17 cellular contexts compared by ENCODE assay signal in genomic region chr14:102056694-102057442, GRCh38. TPM values are rescaled to one million over a fixed set of nuclear protein-coding genes. Genes with fewer than 3 reads are reported as not detected.
A peak's percentile ranks its signal among the peaks of the same experiment; 100 is the strongest.
DNase-seq lines count a peak whose midpoint lies in the region; ATAC-seq, FAIRE-seq and TF ChIP-seq lines count a peak whose summit lies in the region.
"Had no signal": no experiment of that assay in that cellular context is flagged by ENCODE, and none has a peak within 500 bp of the region (broad histone marks: within the 10 kb centered on the region; RNA-seq: fewer than 3 reads in every experiment).

No MANE protein-coding gene starts in this region.

- peaks cover 8% of the 10 kb centered on the region for H4K20me1 ChIP-seq in astrocyte (ENCODE audit: insufficient read depth, low read length)
- H4K20me1 ChIP-seq in HepG2 (ENCODE audit: insufficient read depth, low read length): no peaks in the 10 kb centered on the region

- H3K36me3 Mint-ChIP-seq in astrocyte (ENCODE audit: low read depth, unreplicated experiment): peaks cover 16% of the 10 kb centered on the region

- in situ Hi-C loops in HepG2 (cut with HindIII; ENCODE audit: extremely low pct_ligation_motif_present, low pct_unique_long_range_greater_than_20kb): no loop called here
- in situ Hi-C loops in GM13977 (cut with MboI; ENCODE audit: low pct_unique_long_range_greater_than_20kb, low sequenced_read_pairs, unreplicated experiment): no loop called here

- peak overlapping the region; percentile 80 for H3K27ac Mint-ChIP-seq in astrocyte (ENCODE audit: unreplicated experiment)

- CTCF ChIA-PET in HEK293 (lab: Yijun Ruan, JAX) (no interaction called here), HepG2 (lab: Yijun Ruan, JAX; ENCODE audit: low intra/inter-chr PET ratio, low total read pairs) (no interaction called here)

- H3K9me3 ChIP-seq in HEK293 (ENCODE audit: control insufficient read depth, insufficient read depth, low read depth, low read length) (no peaks in the 10 kb centered on the region), astrocyte (ENCODE audit: insufficient read depth, low read depth, low read length) (peaks cover 5% of the 10 kb centered on the region), HepG2 (ENCODE audit: low read length) (no peaks in the 10 kb centered on the region)
- H3K9me3 ChIP-seq: esophagus muscularis mucosa, transverse colon had no signal

- peak overlapping the region; percentile 60 for H3K4me3 Mint-ChIP-seq in astrocyte (ENCODE audit: unreplicated experiment)

- no TSS peak for BruUV-seq in HepG2 (replicated peaks; lab: Mats Ljungman, UMichigan)

- H2AFZ ChIP-seq in astrocyte (ENCODE audit: low read depth, low read length) (no peak overlapping the region), HepG2 (ENCODE audit: low read length) (no peak overlapping the region)

- no peak for TF ChIP-seq RAD21 in HepG2 (CRISPR knock-in tag; IDR thresholded peaks at IDR 0.05)

- no peak for DNase-seq in astrocyte (ENCODE audit: low read depth)
- no peak for DNase-seq in HepG2 (ENCODE audit: low spot score)
- DNase-seq in sciatic nerve (ENCODE audit: low spot score): no peak
- DNase-seq in DMS79 (lab: John Stamatoyannopoulos, UW): no peak
- DNase-seq in GM13977 (ENCODE audit: low spot score): no peak
- DNase-seq: AML-193; EL; left colon; NCI-H748 treated with DMSO at 0.1 percent for 48 hours; right cardiac atrium; stimulated activated naive CD4-positive, alpha-beta T cell treated with Interleukin-2 at 50 U/mL for 16 hours; T1000; transverse colon had no signal

- TF ChIP-seq POLR2A in HepG2 (IDR thresholded peaks at IDR 0.05; ENCODE audit: insufficient read depth in 1 of 2, low read depth in 2 of 2, low read length in 2 of 2): no peak

- no peak for TF ChIP-seq CTCF in HEK293 (tag by site-specific recombination; IDR thresholded peaks at IDR 0.05)
- TF ChIP-seq CTCF in astrocyte (IDR thresholded peaks at IDR 0.05; ENCODE audit: insufficient read depth, low read depth, low read length): no peak
- no peak for TF ChIP-seq CTCF in HepG2 (CRISPR knock-in tag; IDR thresholded peaks at IDR 0.05)
- TF ChIP-seq CTCF in GM13977 (IDR thresholded peaks at IDR 0.05; ENCODE audit: extremely low read depth, insufficient read depth, missing control alignments): no peak

- POLR2A ChIA-PET in HEK293 (lab: Yijun Ruan, JAX) (no interaction called here), HepG2 (lab: Yijun Ruan, JAX) (no interaction called here)

- TF ChIP-seq EP300 in HepG2 (IDR thresholded peaks at IDR 0.05; ENCODE audit: low read depth in 2 of 2, low read length in 2 of 2) (no peak), HepG2 (CRISPR knock-in tag; IDR thresholded peaks at IDR 0.05; ENCODE audit: borderline replicate concordance) (no peak)

- no peak overlapping the region for H3K27ac ChIP-seq in HEK293 (ENCODE audit: extremely low read depth, low read depth, low read length)
- H3K27ac ChIP-seq in astrocyte (ENCODE audit: low read depth, low read length): no peak overlapping the region
- no peak overlapping the region for H3K27ac ChIP-seq in HepG2 (ENCODE audit: extremely low read length, insufficient read depth, low read length)
- H3K27ac ChIP-seq: esophagus muscularis mucosa, transverse colon had no signal

- H3K27me3 ChIP-seq in astrocyte (ENCODE audit: insufficient read depth, low read length) (no peaks in the 10 kb centered on the region), HepG2 (ENCODE audit: control insufficient read depth in 1 of 2, insufficient read depth in 2 of 2, low read length in 2 of 2) (no peaks in the 10 kb centered on the region; a peak in 2 of 5 replicates)
- H3K27me3 ChIP-seq: esophagus muscularis mucosa, transverse colon had no signal

- no peaks in the 10 kb centered on the region for H3K27me3 Mint-ChIP-seq in astrocyte (ENCODE audit: low read depth, unreplicated experiment)

- no peak overlapping the region for H3K4me2 ChIP-seq in astrocyte (ENCODE audit: low read length)
- H3K4me2 ChIP-seq in HepG2 (ENCODE audit: low read depth, low read length): peak overlapping the region; percentile 72

- 65% methylated on average over 31 of the region's 31 CpGs for WGBS in HepG2 (ENCODE audit: low lambda C conversion rate)

- H3K79me2 ChIP-seq in astrocyte (ENCODE audit: insufficient read depth, low read length) (no peaks in the 10 kb centered on the region), HepG2 (ENCODE audit: insufficient read depth, low read length) (no peaks in the 10 kb centered on the region)

- H3K4me1 ChIP-seq in HEK293 (ENCODE audit: control insufficient read depth, insufficient read depth, low read length) (no peaks in the 10 kb centered on the region), astrocyte (ENCODE audit: insufficient read depth, low read length) (peaks cover 14% of the 10 kb centered on the region), HepG2 (ENCODE audit: insufficient read depth, low read length) (peaks cover 35% of the 10 kb centered on the region)
- H3K4me1 ChIP-seq: transverse colon had no signal

- intact Hi-C loops in HepG2 (cut with micrococcal nuclease; ENCODE audit: unreplicated experiment): no loop called here
- intact Hi-C loops in sciatic nerve (cut with DNase I): no loop called here

- H3K4me1 Mint-ChIP-seq in astrocyte (ENCODE audit: low read depth, unreplicated experiment): peaks cover 18% of the 10 kb centered on the region

- H3K36me3 ChIP-seq in HEK293 (ENCODE audit: control insufficient read depth in 2 of 2, insufficient read depth in 1 of 2, low read length in 2 of 2) (peaks cover 9 to 21% of the 10 kb centered on the region in 2 experiments), astrocyte (ENCODE audit: insufficient read depth, low read length) (peaks cover 20% of the 10 kb centered on the region), HepG2 (replicated peaks in 1 of 2; ENCODE audit: control insufficient read depth in 1 of 2, insufficient read depth in 2 of 2, low read length in 2 of 2) (no peaks in the 10 kb centered on the region; a peak in 1 of 5 replicates)

- no peak for FAIRE-seq in astrocyte (lab: Jason Lieb, UNC)
- FAIRE-seq in HepG2 (lab: Jason Lieb, UNC): no peak

- H3K9ac ChIP-seq in astrocyte (ENCODE audit: low read length) (no peak overlapping the region), HepG2 (ENCODE audit: insufficient read depth, low read depth, low read length) (no peak overlapping the region)

- peak; percentile 16 for ATAC-seq in HepG2
- ATAC-seq in sciatic nerve: peak; percentile 12
- no peak for ATAC-seq in GM18502 (IDR thresholded peaks at IDR 0.05; ENCODE audit: poor library complexity, unreplicated experiment)
- ATAC-seq: activated CD4-positive, CD25-positive, alpha-beta regulatory T cell treated with anti-CD3 and anti-CD28 coated beads, Interleukin-2, amount 50 U/mL, for 24 hours; left colon had no signal

- H3K4me3 ChIP-seq in HEK293 (ENCODE audit: low read depth, low read length) (no peak overlapping the region), astrocyte (ENCODE audit: insufficient read depth, low read depth, low read length) (no peak overlapping the region), HepG2 (replicated peaks in 1 of 3; ENCODE audit: insufficient read depth in 1 of 3, low read depth in 2 of 3, low read length in 3 of 3) (no peak overlapping the region)
- H3K4me3 ChIP-seq: esophagus muscularis mucosa, transverse colon had no signal

- H3K9me3 Mint-ChIP-seq in astrocyte (ENCODE audit: unreplicated experiment): peaks cover 2% of the 10 kb centered on the region

TF ChIP-seq in HepG2, 621 proteins besides CTCF, POLR2A, EP300 and RAD21 (continues in another document):
- no peak for TF ChIP-seq ZSCAN12 (CRISPR knock-in tag; IDR thresholded peaks at IDR 0.05)
- no peak for TF ChIP-seq ZNF34 (CRISPR knock-in tag; IDR thresholded peaks at IDR 0.05; ENCODE audit: borderline replicate concordance)
- TF ChIP-seq ZNF101 (CRISPR knock-in tag; IDR thresholded peaks at IDR 0.05; ENCODE audit: borderline replicate concordance, low read depth): no peak
- TF ChIP-seq KDM2A (CRISPR knock-in tag; IDR thresholded peaks at IDR 0.05; ENCODE audit: borderline replicate concordance, low read depth): no peak
- TF ChIP-seq ZNF839 (CRISPR knock-in tag; IDR thresholded peaks at IDR 0.05; ENCODE audit: borderline replicate concordance): no peak
- TF ChIP-seq HOXA7 (CRISPR knock-in tag; IDR thresholded peaks at IDR 0.05): 0 out of 2 replicates have a peak, but pooled peaks have one; percentile 29
- TF ChIP-seq SUZ12 (IDR thresholded peaks at IDR 0.05; ENCODE audit: low read depth, low read length): no peak
- no peak for TF ChIP-seq ZNF781 (CRISPR knock-in tag; IDR thresholded peaks at IDR 0.05; ENCODE audit: borderline replicate concordance, not compliant biosample characterization)
- no peak for TF ChIP-seq KDM5B (CRISPR knock-in tag; IDR thresholded peaks at IDR 0.05; ENCODE audit: borderline replicate concordance)
- TF ChIP-seq PTBP1 (IDR thresholded peaks at IDR 0.05; ENCODE audit: low read depth, low read length, poor library complexity, severe bottlenecking): no peak
- TF ChIP-seq RFX3 (CRISPR knock-in tag; IDR thresholded peaks at IDR 0.05): no peak
- no peak for TF ChIP-seq ZNF451 (CRISPR knock-in tag; IDR thresholded peaks at IDR 0.05)
- TF ChIP-seq ZNF256 (CRISPR knock-in tag; conservative IDR thresholded peaks at IDR 0.05): no peak

RNA-seq across cellular contexts. Expression of gene HSP90AA1, which starts 30.0 kb away (rescaled TPM):
- 352 and 428 TPM in 2 replicates for total RNA-seq in astrocyte
- 636 and 1,509 TPM in 2 replicates for total RNA-seq in HepG2 (2016; rRNA removed; fragmentation: Illumina TruSeq; extraction: Trizol)
- 68.9 and 73.7 TPM in 2 replicates for total RNA-seq in HepG2 (2016; cell fraction: cytosol; rRNA removed; fragmentation: Illumina TruSeq; extraction: Trizol; ENCODE audit: low read depth)
- total RNA-seq in HepG2 (2016; cell fraction: insoluble cytoplasmic fraction; rRNA removed; fragmentation: Illumina TruSeq; extraction: Trizol): 651 and 1,441 TPM in 2 replicates
- 133 and 157 TPM in 2 replicates for total RNA-seq in HepG2 (2016; cell fraction: membrane; rRNA removed; fragmentation: Illumina TruSeq; extraction: Trizol)
- 507 and 548 TPM in 2 replicates for total RNA-seq in HepG2 (2016; cell fraction: nucleus; rRNA removed; fragmentation: Illumina TruSeq; extraction: Trizol)
- 205 and 262 TPM in 2 replicates for polyA plus RNA-seq in HepG2 (2011; rRNA removed)
- polyA plus RNA-seq in HepG2 (2011; cell fraction: cytosol; rRNA removed): 127 and 221 TPM in 2 replicates
- 46.7 and 79.9 TPM in 2 replicates for polyA plus RNA-seq in HepG2 (2011; cell fraction: nucleus; rRNA removed)
- polyA plus RNA-seq in HepG2 (2012): 319 and 504 TPM in 2 replicates
- polyA plus RNA-seq in HepG2 (2016; cell fraction: cytosol; fragmentation: Illumina TruSeq; extraction: Trizol; ENCODE audit: low read depth): 49.1 and 55.8 TPM in 2 replicates
- 1,691 and 1,814 TPM in 2 replicates for polyA plus RNA-seq in HepG2 (2016; cell fraction: insoluble cytoplasmic fraction; fragmentation: Illumina TruSeq; extraction: Trizol; ENCODE audit: low read depth)
- 108 and 125 TPM in 2 replicates for polyA plus RNA-seq in HepG2 (2016; cell fraction: membrane; fragmentation: Illumina TruSeq; extraction: Trizol; ENCODE audit: low read depth)
- 669 and 675 TPM in 2 replicates for polyA plus RNA-seq in HepG2 (2016; cell fraction: nucleus; fragmentation: Illumina TruSeq; extraction: Trizol; ENCODE audit: insufficient read depth, low read depth)
- 117 and 458 TPM in 2 replicates for polyA minus RNA-seq in HepG2 (2011; rRNA and poly(A)+ RNA removed; ENCODE audit: low replicate concordance)
- 494 and 532 TPM in 2 replicates for polyA minus RNA-seq in HepG2 (2011; cell fraction: cytosol; rRNA and poly(A)+ RNA removed)
- 134 and 221 TPM in 2 replicates for polyA minus RNA-seq in HepG2 (2011; cell fraction: nucleus; rRNA and poly(A)+ RNA removed)
- 325 TPM for total RNA-seq in sciatic nerve

Comparison
In these comparisons a context has a peak if more than half of its experiments do, and no peak if none do; other contexts are left out.
1. Of the 63 proteins assayed by ChIP-seq in both HepG2 and HEK293: peak only in HepG2: HOXA7; only in HEK293: ZBTB26; in both: none; in neither: 61.